1 cellular context compared by ENCODE assay signal in the genomic region with DNA sequence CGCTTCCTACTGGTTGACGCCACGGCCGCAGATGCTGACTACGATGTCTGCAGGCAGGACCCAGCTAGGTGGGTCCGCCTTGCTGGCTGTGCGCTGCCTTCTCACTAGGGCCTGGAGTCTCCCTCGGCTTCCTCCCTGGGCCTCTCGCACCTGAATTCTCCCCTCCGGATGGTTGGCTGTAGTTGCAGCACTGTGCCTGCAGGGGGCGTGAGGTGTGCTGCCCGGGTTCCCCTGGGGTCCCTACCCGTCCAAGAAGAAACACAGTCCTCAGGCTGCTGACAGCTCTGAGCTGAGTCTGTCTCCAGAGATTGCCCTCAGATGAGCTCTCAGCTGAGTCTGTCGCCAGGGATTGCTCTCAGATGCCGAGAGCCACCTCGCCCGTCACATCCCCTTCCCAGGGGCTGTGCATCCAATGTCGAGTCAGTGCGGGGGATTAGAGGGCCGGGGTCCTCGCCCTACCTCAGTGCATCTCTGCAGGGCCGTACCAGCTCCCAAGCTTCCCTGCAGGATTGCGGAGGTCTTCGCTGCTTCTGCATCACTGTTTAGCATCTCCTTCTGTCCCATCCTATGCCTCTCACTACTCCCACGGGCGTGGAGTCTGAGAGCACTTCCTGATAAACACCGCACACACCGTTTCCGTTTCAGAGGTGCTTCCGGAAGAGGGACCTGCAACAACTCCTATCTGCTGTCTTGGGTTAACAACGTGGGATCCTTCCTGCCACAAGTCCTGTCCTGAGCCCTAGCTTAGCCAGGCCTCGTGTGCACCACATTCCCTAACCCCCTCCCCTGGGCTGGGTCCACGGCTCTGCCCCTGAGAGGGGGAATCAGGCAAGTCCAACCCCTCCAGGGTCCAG.
TF ChIP-seq lines count a peak whose summit lies in the region.

No MANE protein-coding gene starts in this region.

TF ChIP-seq in SK-N-SH treated with all-trans-retinoic acid at 6 μM for 48 hours, 23 proteins besides CTCF, POLR2A, EP300 and RAD21 (continued from another document):
- TF ChIP-seq TSHZ2 (CRISPR knock-in tag; IDR thresholded peaks at IDR 0.05): no peak
- no peak for TF ChIP-seq ZNF8 (CRISPR knock-in tag; IDR thresholded peaks at IDR 0.05)
- no peak for TF ChIP-seq ZFP3 (CRISPR knock-in tag; IDR thresholded peaks at IDR 0.05)
